ENCODE assay signal across 18 cellular contexts in genomic region chr6:125951323-125951722, GRCh38.
"Had no signal": no experiment of that assay in that cellular context is flagged by ENCODE, and none has a peak within 500 bp of the region (broad histone marks: within the 10 kb centered on the region; RNA-seq: fewer than 3 reads in every experiment).

No MANE protein-coding gene starts in this region.

- H3K4me1 ChIP-seq: colonic mucosa had no signal

- H3K4me3 ChIP-seq: colonic mucosa, gastrocnemius medialis, heart right ventricle, pancreas, tibial artery, upper lobe of right lung, vagina had no signal

- ATAC-seq: gastrocnemius medialis; heart right ventricle; left lobe of liver; natural killer cell; pancreas; right cardiac atrium; stimulated activated memory B cell treated with anti-CD40 and anti-IgM and Interleukin-4, amounts not matched to agents 10 μg/mL and 1 μg/mL and 100 μg/mL, for 72 hours; upper lobe of right lung had no signal

- H3K36me3 ChIP-seq: colonic mucosa, gastrocnemius medialis, heart right ventricle, pancreas, tibial artery, upper lobe of right lung, vagina had no signal

- H3K9me3 ChIP-seq: colonic mucosa, gastrocnemius medialis, heart right ventricle, pancreas, tibial artery, upper lobe of right lung, vagina had no signal

- H3K27ac ChIP-seq: colonic mucosa, gastrocnemius medialis, heart right ventricle, pancreas, tibial artery, upper lobe of right lung, vagina had no signal

- DNase-seq: colonic mucosa; dermis blood vessel endothelial cell; gastrocnemius medialis; heart right ventricle; hypothalamus; mammary epithelial cell; natural killer cell; occipital lobe; pancreas; right cardiac atrium; stimulated activated CD4-positive, alpha-beta T cell treated with anti-CD3 and anti-CD28 coated beads, Interleukin-15, amount 100 ng/mL, for 24 hours; stimulated activated CD4-positive, alpha-beta T cell treated with anti-CD3 and anti-CD28 coated beads, Interleukin-1b, Interleukin-23, amount 100 ng/mL, for 48 hours; stimulated activated CD4-positive, alpha-beta T cell treated with anti-CD3 and anti-CD28 coated beads, Interleukin-4, amount 100 ng/mL, for 24 hours; tibial artery; upper lobe of right lung had no signal

- H3K27me3 ChIP-seq: colonic mucosa, gastrocnemius medialis, heart right ventricle, pancreas, tibial artery, upper lobe of right lung, vagina had no signal
